Comparison of ENCODE assay signal across 24 cellular contexts in genomic region chr9:22111176-22111870, GRCh38.
DNase-seq lines count a peak whose midpoint lies in the region; ATAC-seq and TF ChIP-seq lines count a peak whose summit lies in the region.
"Had no signal": no experiment of that assay in that cellular context is flagged by ENCODE, and none has a peak within 500 bp of the region (broad histone marks: within the 10 kb centered on the region; RNA-seq: fewer than 3 reads in every experiment).

No MANE protein-coding gene starts in this region.

- ATAC-seq in RWPE2 (ENCODE audit: low read depth) (no peak), omental fat pad (ENCODE audit: low FRiP score) (peak; percentile 55), HG03378 (IDR thresholded peaks at IDR 0.05; ENCODE audit: unreplicated experiment) (no peak)
- ATAC-seq: activated CD4-positive, alpha-beta T cell treated with anti-CD3 and anti-CD28 coated beads for 36 hours; activated CD8-positive, alpha-beta T cell treated with anti-CD3 and anti-CD28 coated beads, Interleukin-2, amount 10 ng/mL, durations not matched to agents 7 days and 5 days; gastrocnemius medialis; HCT116; natural killer cell had no signal

- no peaks in the 10 kb centered on the region for H3K9me3 ChIP-seq in RWPE2 (ENCODE audit: severe bottlenecking)
- H3K9me3 ChIP-seq: gastrocnemius medialis, spleen, upper lobe of left lung had no signal

- peaks cover 38% of the 10 kb centered on the region for H3K4me1 ChIP-seq in RWPE2 (ENCODE audit: insufficient read depth, poor library complexity, severe bottlenecking)
- H3K4me1 ChIP-seq: gastrocnemius medialis, spleen had no signal

- no peak for TF ChIP-seq CTCF in RWPE2 (IDR thresholded peaks at IDR 0.05; ENCODE audit: poor library complexity, severe bottlenecking)
- no peak for TF ChIP-seq CTCF in omental fat pad (IDR thresholded peaks at IDR 0.05)

- no peaks in the 10 kb centered on the region for H3K36me3 ChIP-seq in RWPE2 (ENCODE audit: low read depth)
- H3K36me3 ChIP-seq: gastrocnemius medialis, spleen, upper lobe of left lung had no signal

- no peaks in the 10 kb centered on the region for H3K27me3 ChIP-seq in RWPE2 (ENCODE audit: insufficient read depth, poor library complexity, severe bottlenecking)
- H3K27me3 ChIP-seq: gastrocnemius medialis, spleen, upper lobe of left lung had no signal

- no peak overlapping the region for H3K4me3 ChIP-seq in RWPE2 (ENCODE audit: severe bottlenecking)
- H3K4me3 ChIP-seq: gastrocnemius medialis, spleen, upper lobe of left lung had no signal

- DNase-seq in EL (peak; percentile 29), RWPE2 (ENCODE audit: low spot score) (no peak), epithelial cell of prostate (ENCODE audit: low read depth, low spot score) (no peak), omental fat pad (ENCODE audit: low spot score) (no peak), DMS53 (lab: John Stamatoyannopoulos, UW) (no peak), GM19238 (ENCODE audit: insufficient read length, low spot score) (no peak)
- DNase-seq in activated naive CD4-positive, alpha-beta T cell treated with Interleukin-2 at 50 U/mL for 16 hours = no peak
- DNase-seq: activated CD4-positive, alpha-beta T cell treated with anti-CD3 and anti-CD28 coated beads for 36 hours; activated CD8-positive, alpha-beta T cell treated with anti-CD3 and anti-CD28 coated beads, Interleukin-2, amount 10 ng/mL, durations not matched to agents 7 days and 5 days; activated gamma-delta T cell; activated T-cell treated with anti-CD3 and anti-CD28 coated beads for 4 hours; DMS153; gastrocnemius medialis; hippocampal formation; KG1; natural killer cell; NCI-H1436; NCI-H748 treated with DMSO at 0.1 percent for 48 hours; occipital lobe; spleen; stimulated activated CD4-positive, alpha-beta T cell treated with anti-CD3 and anti-CD28 coated beads, Interleukin-2, amount 100 ng/mL, for 48 hours; upper lobe of left lung had no signal

- H3K27ac ChIP-seq in RWPE2 (ENCODE audit: poor library complexity, severe bottlenecking) = peak overlapping the region; percentile 56
- peak overlapping the region; percentile 32 for H3K27ac ChIP-seq in epithelial cell of prostate
- H3K27ac ChIP-seq: gastrocnemius medialis, spleen, upper lobe of left lung had no signal
